ENCODE assay signal across 8 cellular contexts in genomic region chr17:40218006-40218739, GRCh38. TPM values are rescaled to one million over a fixed set of nuclear protein-coding genes. Genes with fewer than 3 reads are reported as not detected.
DNase-seq lines count a peak whose midpoint lies in the region; ATAC-seq, FAIRE-seq and TF ChIP-seq lines count a peak whose summit lies in the region.

No MANE protein-coding gene starts in this region.

- H3K36me3 Mint-ChIP-seq in activated T-cell treated with anti-CD3 and anti-CD28 coated beads, Interleukin-2, amount 50 U/mL, for 4 hours (ENCODE audit: insufficient read depth), result no peaks in the 10 kb centered on the region
- peaks cover 6% of the 10 kb centered on the region for H3K36me3 Mint-ChIP-seq in activated naive CD8-positive, alpha-beta T cell treated with anti-CD3 and anti-CD28 coated beads for 36 hours

- ATAC-seq in activated T-cell treated with anti-CD3 and anti-CD28 coated beads, Interleukin-2, amount 50 U/mL, for 4 hours, result no peak

- no peak for DNase-seq in activated T-cell treated with anti-CD3 and anti-CD28 coated beads, Interleukin-2, amount 50 U/mL, for 4 hours
- DNase-seq in activated T-cell treated with anti-CD3 and anti-CD28 coated beads for 4 hours (no peak), kidney (no peak), SIG-M5 treated with dmso at 0.1 percent for 504 hours (lab: John Stamatoyannopoulos, UW; ENCODE audit: unreplicated experiment) (no peak), NCI-H446 (lab: John Stamatoyannopoulos, UW) (no peak)
- DNase-seq in activated naive CD8-positive, alpha-beta T cell treated with anti-CD3 and anti-CD28 coated beads for 36 hours, result no peak
- DNase-seq in NK-92 treated with Interleukin-12 subunit alpha and Interleukin-12 subunit beta, amount 100 ng/mL, for 24 hours (lab: John Stamatoyannopoulos, UW), result no peak

- peaks cover 23% of the 10 kb centered on the region for H3K4me1 Mint-ChIP-seq in activated T-cell treated with anti-CD3 and anti-CD28 coated beads, Interleukin-2, amount 50 U/mL, for 4 hours (ENCODE audit: low read depth)
- H3K4me1 Mint-ChIP-seq in activated naive CD8-positive, alpha-beta T cell treated with anti-CD3 and anti-CD28 coated beads for 36 hours, result peaks cover 20% of the 10 kb centered on the region

- no peaks in the 10 kb centered on the region for H3K9me3 ChIP-seq in kidney (ENCODE audit: control insufficient read depth in 1 of 2, low read length in 2 of 2)

- H3K36me3 ChIP-seq in kidney (ENCODE audit: control insufficient read depth in 1 of 2, insufficient read depth in 2 of 2, low read length in 2 of 2), result no peaks in the 10 kb centered on the region

- TF ChIP-seq CTCF in kidney (IDR thresholded peaks at IDR 0.05; ENCODE audit: borderline replicate concordance, extremely low read depth, insufficient read depth), result no peak

- peak overlapping the region; percentile 99 for H3K27ac Mint-ChIP-seq in activated naive CD8-positive, alpha-beta T cell treated with anti-CD3 and anti-CD28 coated beads for 36 hours

- peak overlapping the region; percentile 70 to 97 for H3K4me3 ChIP-seq in kidney (ENCODE audit: low read length in 2 of 2)

- no peak overlapping the region for H3K9ac ChIP-seq in kidney (ENCODE audit: low read length in 2 of 2)

- no peaks in the 10 kb centered on the region for H3K9me3 Mint-ChIP-seq in activated T-cell treated with anti-CD3 and anti-CD28 coated beads, Interleukin-2, amount 50 U/mL, for 4 hours
- H3K9me3 Mint-ChIP-seq in activated naive CD8-positive, alpha-beta T cell treated with anti-CD3 and anti-CD28 coated beads for 36 hours, result no peaks in the 10 kb centered on the region

- intact Hi-C loops in kidney (cut with DNase I), result no loop called here

- H3K27ac ChIP-seq in kidney (ENCODE audit: low read depth in 2 of 2, low read length in 2 of 2), result no peak overlapping the region
- peak overlapping the region; percentile 95 for H3K27ac ChIP-seq in temporal lobe (ENCODE audit: low read depth, low read length)

- FAIRE-seq in kidney (lab: Jason Lieb, UNC), result no peak

- no peaks in the 10 kb centered on the region for H3K27me3 Mint-ChIP-seq in activated T-cell treated with anti-CD3 and anti-CD28 coated beads, Interleukin-2, amount 50 U/mL, for 4 hours (ENCODE audit: low read depth)
- H3K27me3 Mint-ChIP-seq in activated naive CD8-positive, alpha-beta T cell treated with anti-CD3 and anti-CD28 coated beads for 36 hours, result no peaks in the 10 kb centered on the region

- H3K4me3 Mint-ChIP-seq in activated T-cell treated with anti-CD3 and anti-CD28 coated beads, Interleukin-2, amount 50 U/mL, for 4 hours, result peak overlapping the region; percentile 93
- peak overlapping the region; percentile 88 for H3K4me3 Mint-ChIP-seq in activated naive CD8-positive, alpha-beta T cell treated with anti-CD3 and anti-CD28 coated beads for 36 hours

- peaks cover 0 to 2% of the 10 kb centered on the region in 2 donors for H3K4me1 ChIP-seq in kidney (ENCODE audit: control insufficient read depth in 1 of 2, insufficient read depth in 1 of 2, low read depth in 1 of 2, low read length in 2 of 2)

RNA-seq across cellular contexts. Expression of gene WIPF2, which starts 0.9 kb away (rescaled TPM):
- total RNA-seq in activated T-cell treated with anti-CD3 and anti-CD28 coated beads, Interleukin-2, amount 50 U/mL, for 4 hours, result 10 to 100 TPM; 21.3 to 24.6 (median 22.1) TPM
- 10 to 100 TPM; 15.7 to 17.4 TPM for total RNA-seq in activated naive CD8-positive, alpha-beta T cell treated with anti-CD3 and anti-CD28 coated beads for 36 hours
- 36.4 TPM for total RNA-seq in kidney
- 9.9 TPM for polyA plus RNA-seq in kidney (ENCODE audit: insufficient read depth, low read depth, low replicate concordance)
- 6.6 TPM for total RNA-seq in temporal lobe

RNA-seq across cellular contexts. Expression of gene RAPGEFL1, which starts 40.9 kb away (rescaled TPM):
- 1 to 10 TPM; 5.7 to 6.7 (median 6.1) TPM for total RNA-seq in activated T-cell treated with anti-CD3 and anti-CD28 coated beads, Interleukin-2, amount 50 U/mL, for 4 hours
- 1 to 10 TPM; 4.3 to 5.1 TPM for total RNA-seq in activated naive CD8-positive, alpha-beta T cell treated with anti-CD3 and anti-CD28 coated beads for 36 hours
- total RNA-seq in kidney, result 4.3 TPM
- 0.99 TPM for polyA plus RNA-seq in kidney (ENCODE audit: insufficient read depth, low read depth, low replicate concordance)
- total RNA-seq in temporal lobe, result 15.5 TPM
